8 cellular contexts compared by ENCODE assay signal in genomic region chr15:63050737-63051700, GRCh38. TPM values are rescaled to one million over a fixed set of nuclear protein-coding genes. Genes with fewer than 3 reads are reported as not detected.
DNase-seq lines count a peak whose midpoint lies in the region; ATAC-seq and TF ChIP-seq lines count a peak whose summit lies in the region.

No MANE protein-coding gene starts in this region.

- no peaks in the 10 kb centered on the region for H3K9me3 Mint-ChIP-seq in activated T-helper 2 cell treated with anti-CD3 and anti-CD28 coated beads, Interferon-gamma antibody, Interleukin-2, Interleukin-4, amounts not matched to agents 10 μg/mL and 5 μg/mL and 100 μg/mL, durations not matched to agents 14 hours and 24 hours and 36 hours

- H2AFZ ChIP-seq in GM23248 (no peak overlapping the region), PC-3 (ENCODE audit: low read length) (no peak overlapping the region)

- peaks cover 57% of the 10 kb centered on the region for H3K36me3 ChIP-seq in GM23248 (ENCODE audit: low read depth)
- no peaks in the 10 kb centered on the region for H3K36me3 ChIP-seq in PC-3 (ENCODE audit: low read depth, low read length)
- H3K36me3 ChIP-seq in gastrocnemius medialis, result no peaks in the 10 kb centered on the region

- no peaks in the 10 kb centered on the region for H3K36me3 Mint-ChIP-seq in activated T-helper 2 cell treated with anti-CD3 and anti-CD28 coated beads, Interferon-gamma antibody, Interleukin-2, Interleukin-4, amounts not matched to agents 10 μg/mL and 5 μg/mL and 100 μg/mL, durations not matched to agents 14 hours and 24 hours and 36 hours (ENCODE audit: low read depth)

- no peak overlapping the region for H3K27ac Mint-ChIP-seq in activated T-helper 2 cell treated with anti-CD3 and anti-CD28 coated beads, Interferon-gamma antibody, Interleukin-2, Interleukin-4, amounts not matched to agents 10 μg/mL and 5 μg/mL and 100 μg/mL, durations not matched to agents 14 hours and 24 hours and 36 hours

- no peak overlapping the region for H3K4me3 Mint-ChIP-seq in activated T-helper 2 cell treated with anti-CD3 and anti-CD28 coated beads, Interferon-gamma antibody, Interleukin-2, Interleukin-4, amounts not matched to agents 10 μg/mL and 5 μg/mL and 100 μg/mL, durations not matched to agents 14 hours and 24 hours and 36 hours (ENCODE audit: low read depth)

- peak overlapping the region; percentile 97 for H3K9ac ChIP-seq in GM23248
- peak overlapping the region; percentile 82 for H3K9ac ChIP-seq in PC-3 (ENCODE audit: low read length)

- no peaks in the 10 kb centered on the region for H3K9me2 ChIP-seq in GM23248 (ENCODE audit: insufficient read depth)
- H3K9me2 ChIP-seq in PC-3 (replicated peaks; ENCODE audit: low read length), result no peaks in the 10 kb centered on the region

- WGBS in GM23248 (ENCODE audit: low coverage in 1 of 2, low lambda C conversion rate in 2 of 2, missing lambda C conversion rate in 2 of 2), 2 experiments, result 6 to 14% methylated on average over 5 of the region's 5 CpGs

- in situ Hi-C loops in GM23248 (cut with MboI), result no loop called here
- in situ Hi-C loops in gastrocnemius medialis (cut with MboI; ENCODE audit: low sequenced_read_pairs in 4 of 4), result loop anchor here in 1 of 4 donors (5.0 kb wide), 1 partner anchor 36 kb away; no protein-coding TSS in a partner anchor

- TF ChIP-seq POLR2A in gastrocnemius medialis (IDR thresholded peaks at IDR 0.05), result no peak

- H3F3A ChIP-seq in GM23248 (ENCODE audit: insufficient read depth) (peaks cover 92% of the 10 kb centered on the region), PC-3 (ENCODE audit: low read length, unreplicated experiment) (no peaks in the 10 kb centered on the region)

- peaks cover 11% of the 10 kb centered on the region for H3K4me1 Mint-ChIP-seq in activated T-helper 2 cell treated with anti-CD3 and anti-CD28 coated beads, Interferon-gamma antibody, Interleukin-2, Interleukin-4, amounts not matched to agents 10 μg/mL and 5 μg/mL and 100 μg/mL, durations not matched to agents 14 hours and 24 hours and 36 hours (ENCODE audit: low read depth)

- H3K4me1 ChIP-seq in GM23248 (ENCODE audit: insufficient read depth) (peaks cover 85% of the 10 kb centered on the region), PC-3 (ENCODE audit: insufficient read depth, low read length) (peaks cover 42% of the 10 kb centered on the region), gastrocnemius medialis (peaks cover 73 to 74% of the 10 kb centered on the region in 2 donors)

- ATAC-seq in PC-3 (peak; percentile 8), gastrocnemius medialis (no peak)
- no peak for ATAC-seq in activated CD4-positive, CD25-positive, alpha-beta regulatory T cell treated with anti-CD3 and anti-CD28 coated beads, Interleukin-2, amount 50 U/mL, for 24 hours

- peaks cover 97% of the 10 kb centered on the region for H3K79me2 ChIP-seq in GM23248 (ENCODE audit: insufficient read depth)
- H3K79me2 ChIP-seq in PC-3 (ENCODE audit: low read length), result peaks cover 75% of the 10 kb centered on the region

- H3K9me3 ChIP-seq in GM23248 (ENCODE audit: low read depth) (no peaks in the 10 kb centered on the region), PC-3 (ENCODE audit: low read length) (no peaks in the 10 kb centered on the region), gastrocnemius medialis (no peaks in the 10 kb centered on the region)

- H3K27ac ChIP-seq in GM23248 (peak overlapping the region; percentile 71), PC-3 (ENCODE audit: low read length) (peak overlapping the region; percentile 89), gastrocnemius medialis (peak overlapping the region; percentile 86 to 96 (median 91))

- H3K4me3 ChIP-seq in GM23248 (peak overlapping the region; percentile 99), PC-3 (ENCODE audit: low read length) (peak overlapping the region; percentile 81), gastrocnemius medialis (peak overlapping the region; percentile 72 to 94 (median 80))

- H3K27me3 Mint-ChIP-seq in activated T-helper 2 cell treated with anti-CD3 and anti-CD28 coated beads, Interferon-gamma antibody, Interleukin-2, Interleukin-4, amounts not matched to agents 10 μg/mL and 5 μg/mL and 100 μg/mL, durations not matched to agents 14 hours and 24 hours and 36 hours (ENCODE audit: low read depth), result peaks cover 30% of the 10 kb centered on the region

- POLR2A ChIA-PET in PC-3 (lab: Charles Lee; ENCODE audit: unreplicated experiment), result no interaction called here

- BruUV-seq in PC-3 (replicated peaks; lab: Mats Ljungman, UMichigan), result no TSS peak

- intact Hi-C loops in PC-3 (cut with micrococcal nuclease) (no loop called here), gastrocnemius medialis (cut with DNase I; ENCODE audit: low total_unique reads) (no loop called here)
- intact Hi-C loops in activated T-helper 2 cell treated with anti-CD3 and anti-CD28 coated beads, Interferon-gamma antibody, Interleukin-2, Interleukin-4, amounts not matched to agents 10 μg/mL and 5 μg/mL and 100 μg/mL, durations not matched to agents 14 hours and 24 hours and 36 hours (cut with micrococcal nuclease), result no loop called here

- peak; percentile 85 for DNase-seq in GM23248
- DNase-seq in PC-3, result peak; percentile 79
- DNase-seq in fibroblast of gingiva (ENCODE audit: low read depth), result peak; percentile 42
- no peak for DNase-seq in gastrocnemius medialis
- no peak for DNase-seq in retina
- DNase-seq in activated T-helper 2 cell treated with anti-CD3 and anti-CD28 coated beads, Interferon-gamma antibody, Interleukin-2, Interleukin-4, amounts not matched to agents 10 μg/mL and 5 μg/mL and 100 μg/mL, durations not matched to agents 14 hours and 24 hours and 36 hours (ENCODE audit: low spot score), result no peak
- DNase-seq in DMS114 treated with DMSO at 0.1 percent for 48 hours (lab: John Stamatoyannopoulos, UW; ENCODE audit: unreplicated experiment), result no peak

- H4K20me1 ChIP-seq in GM23248 (ENCODE audit: insufficient read depth), result peaks cover 7% of the 10 kb centered on the region; the same call in 1 of the 2 replicates
- no peaks in the 10 kb centered on the region for H4K20me1 ChIP-seq in PC-3 (ENCODE audit: low read length)

- peak overlapping the region; percentile 74 for H3K4me2 ChIP-seq in GM23248 (ENCODE audit: unreplicated experiment)
- H3K4me2 ChIP-seq in PC-3 (ENCODE audit: low read length), result peak overlapping the region; percentile 91

- H3K27me3 ChIP-seq in GM23248 (replicated peaks; ENCODE audit: insufficient read depth) (no peaks in the 10 kb centered on the region), PC-3 (ENCODE audit: low read length) (no peaks in the 10 kb centered on the region), gastrocnemius medialis (no peaks in the 10 kb centered on the region)

- CTCF ChIA-PET in PC-3 (lab: Charles Lee), result no interaction called here

- no peak for TF ChIP-seq CTCF in PC-3 (conservative IDR thresholded peaks at IDR 0.05; ENCODE audit: low read depth, low read length)
- no peak for TF ChIP-seq CTCF in gastrocnemius medialis (IDR thresholded peaks at IDR 0.05 in 4 of 5, conservative IDR thresholded peaks at IDR 0.05 in 1 of 5)

RNA-seq across cellular contexts. Expression of gene TPM1, which starts 8.5 kb away (rescaled TPM):
- 1,935 and 2,012 TPM in 2 replicates for total RNA-seq in GM23248 (2014; rRNA removed; shearing (Covaris generic))
- 3,029 and 3,072 TPM in 2 replicates for polyA plus RNA-seq in GM23248 (2016; fragmentation: Nextera tagmentation; extraction: Ambion mirVana)
- total RNA-seq in PC-3 (2014; rRNA removed) (127 and 156 TPM in 2 replicates), gastrocnemius medialis (1,000 to 10,000 TPM in 1 of 4 donors, 100 to 1,000 TPM in 3; 656 to 1,383 (median 909) TPM)
- 11.1 and 13.5 TPM in 2 replicates for total RNA-seq in activated T-helper 2 cell treated with anti-CD3 and anti-CD28 coated beads, Interferon-gamma antibody, Interleukin-2, Interleukin-4, amounts not matched to agents 10 μg/mL and 5 μg/mL and 100 μg/mL, durations not matched to agents 14 hours and 24 hours and 36 hours

Comparison
In these comparisons a context has a peak if more than half of its experiments do, and no peak if none do; other contexts are left out.
1. DNase-seq: peak in GM23248 (single experiment), PC-3 (single experiment) and fibroblast of gingiva (single experiment); none in gastrocnemius medialis (0 of 2), retina (single experiment), activated T-helper 2 cell treated with anti-CD3 and anti-CD28 coated beads, Interferon-gamma antibody, Interleukin-2, Interleukin-4, amounts not matched to agents 10 μg/mL and 5 μg/mL and 100 μg/mL, durations not matched to agents 14 hours and 24 hours and 36 hours (single experiment) and DMS114 treated with DMSO at 0.1 percent for 48 hours (single experiment).
2. Peak in every context shown above with its lines, with median percentiles within 50 percentile points of each other: H3K27ac ChIP-seq and H3K4me3 ChIP-seq.